ENCODE assay signal across 8 cellular contexts in the genomic region with DNA sequence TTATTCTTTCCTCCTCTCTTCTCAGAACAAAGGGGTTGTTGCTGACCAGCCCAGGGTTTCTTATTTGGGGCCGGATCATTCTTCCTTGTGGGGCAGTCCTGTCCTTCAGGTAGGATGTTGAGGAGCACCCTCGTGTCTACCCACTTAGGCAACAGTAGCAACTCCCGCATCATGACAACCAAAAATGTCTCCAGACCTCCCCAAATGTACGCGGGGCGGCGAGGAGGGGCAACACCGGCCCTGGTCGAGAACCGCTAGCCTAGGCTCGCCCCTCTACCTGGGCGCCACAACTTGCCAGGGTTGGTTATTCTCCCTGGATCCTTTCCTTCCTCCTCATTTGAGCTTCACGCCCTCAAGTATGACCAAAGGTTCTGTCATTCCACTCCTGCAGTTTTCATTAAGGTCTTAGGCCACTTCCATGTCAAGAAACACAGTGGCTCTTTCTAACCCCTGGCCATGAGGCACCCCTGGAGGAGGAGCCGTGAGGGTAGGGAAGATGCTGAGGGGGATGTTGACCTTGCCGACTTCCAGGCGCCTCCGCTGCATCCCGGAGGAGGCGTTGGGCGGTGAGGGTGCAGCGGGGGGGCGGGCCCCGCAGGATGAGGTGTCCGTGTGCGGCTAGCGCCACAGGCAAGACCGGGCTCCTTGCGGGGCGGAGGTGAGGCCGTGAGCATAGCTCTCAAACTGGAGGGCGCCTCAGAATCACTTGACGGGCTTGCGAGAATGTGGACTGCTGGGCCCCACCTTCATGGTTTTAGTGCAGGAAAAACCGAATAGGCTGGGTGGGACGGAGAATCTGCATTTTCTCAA. TPM values are rescaled to one million over a fixed set of nuclear protein-coding genes. Genes with fewer than 3 reads are reported as not detected.
DNase-seq lines count a peak whose midpoint lies in the region; ATAC-seq, FAIRE-seq and TF ChIP-seq lines count a peak whose summit lies in the region.

No MANE protein-coding gene starts in this region.

- H3K27me3 ChIP-seq in brain microvascular endothelial cell (replicated peaks): peaks cover 20% of the 10 kb centered on the region

- H3K27ac ChIP-seq in brain microvascular endothelial cell (no peak overlapping the region), kidney (ENCODE audit: low read depth in 2 of 2, low read length in 2 of 2) (no peak overlapping the region)

- H3K9me3 Mint-ChIP-seq in stimulated activated effector memory CD8-positive, alpha-beta T cell treated with anti-CD3 and anti-CD28 coated beads, Interleukin-12 subunit alpha, Interleukin-12 subunit beta, amount 100 ng/mL, for 72 hours: no peaks in the 10 kb centered on the region

- H3K36me3 ChIP-seq in brain microvascular endothelial cell (replicated peaks): no peaks in the 10 kb centered on the region
- H3K36me3 ChIP-seq in kidney (ENCODE audit: control insufficient read depth in 1 of 2, insufficient read depth in 2 of 2, low read length in 2 of 2): no peaks in the 10 kb centered on the region

- intact Hi-C loops in kidney (cut with DNase I): no loop called here

- peaks cover 11% of the 10 kb centered on the region for H3K4me1 Mint-ChIP-seq in stimulated activated effector memory CD8-positive, alpha-beta T cell treated with anti-CD3 and anti-CD28 coated beads, Interleukin-12 subunit alpha, Interleukin-12 subunit beta, amount 100 ng/mL, for 72 hours

- no peak for TF ChIP-seq CTCF in brain microvascular endothelial cell (IDR thresholded peaks at IDR 0.05; ENCODE audit: low read depth, low read length, missing control alignments)
- no peak for TF ChIP-seq CTCF in kidney (IDR thresholded peaks at IDR 0.05; ENCODE audit: borderline replicate concordance, extremely low read depth, insufficient read depth)

- H3K9ac ChIP-seq in kidney (ENCODE audit: low read length in 2 of 2): peak overlapping the region; percentile 57 to 80

- FAIRE-seq in kidney (lab: Jason Lieb, UNC): no peak

- H3K4me3 Mint-ChIP-seq in stimulated activated effector memory CD8-positive, alpha-beta T cell treated with anti-CD3 and anti-CD28 coated beads, Interleukin-12 subunit alpha, Interleukin-12 subunit beta, amount 100 ng/mL, for 72 hours: peak overlapping the region; percentile 88

- H3K36me3 Mint-ChIP-seq in stimulated activated effector memory CD8-positive, alpha-beta T cell treated with anti-CD3 and anti-CD28 coated beads, Interleukin-12 subunit alpha, Interleukin-12 subunit beta, amount 100 ng/mL, for 72 hours: no peaks in the 10 kb centered on the region

- no peaks in the 10 kb centered on the region for H3K9me3 ChIP-seq in kidney (ENCODE audit: control insufficient read depth in 1 of 2, low read length in 2 of 2)

- ATAC-seq in GM21529 (IDR thresholded peaks at IDR 0.05; ENCODE audit: unreplicated experiment): peak; percentile 19
- ATAC-seq in stimulated activated effector memory CD8-positive, alpha-beta T cell treated with anti-CD3 and anti-CD28 coated beads, Interleukin-12 subunit alpha, Interleukin-12 subunit beta, amount 100 ng/mL, for 72 hours: peak; percentile 45

- in situ Hi-C loops in brain microvascular endothelial cell (cut with HindIII; ENCODE audit: low pct_ligation_motif_present, low sequenced_read_pairs): no loop called here

- H3K4me3 ChIP-seq in brain microvascular endothelial cell (ENCODE audit: low read depth, low read length) (peak overlapping the region; percentile 66), kidney (ENCODE audit: low read length in 2 of 2) (peak overlapping the region; percentile 81 to 84)

- H3K4me1 ChIP-seq in kidney (ENCODE audit: control insufficient read depth in 1 of 2, insufficient read depth in 1 of 2, low read depth in 1 of 2, low read length in 2 of 2): peaks cover 0 to 6% of the 10 kb centered on the region in 2 donors

- peak overlapping the region; percentile 83 for H3K27ac Mint-ChIP-seq in stimulated activated effector memory CD8-positive, alpha-beta T cell treated with anti-CD3 and anti-CD28 coated beads, Interleukin-12 subunit alpha, Interleukin-12 subunit beta, amount 100 ng/mL, for 72 hours

- DNase-seq in ELR (ENCODE audit: low read depth): peak; percentile 55
- DNase-seq in NCI-H146 (lab: John Stamatoyannopoulos, UW): peak; percentile 53
- DNase-seq in brain microvascular endothelial cell: no peak
- no peak for DNase-seq in kidney
- peak in 1 of 2 donors; percentile 14 for DNase-seq in stimulated activated effector memory CD8-positive, alpha-beta T cell treated with anti-CD3 and anti-CD28 coated beads, Interleukin-12 subunit alpha, Interleukin-12 subunit beta, amount 100 ng/mL, for 72 hours (ENCODE audit: low spot score in 2 of 2)
- DNase-seq in kidney glomerular epithelial cell (lab: John Stamatoyannopoulos, UW): no peak
- no peak for DNase-seq in HT-29 (ENCODE audit: low spot score)

RNA-seq across cellular contexts. Expression of a gene that starts 0.7 kb away (rescaled TPM):
- 29.1 TPM for total RNA-seq in kidney
- 7.6 TPM for polyA plus RNA-seq in kidney (ENCODE audit: insufficient read depth, low read depth, low replicate concordance)
- 10.2 and 15.8 TPM in 2 replicates for total RNA-seq in HT-29 (2014; rRNA removed; shearing (Covaris generic))

RNA-seq across cellular contexts. Expression of a gene that starts 30.8 kb away (rescaled TPM):
- 43.7 TPM for total RNA-seq in kidney
- polyA plus RNA-seq in kidney (ENCODE audit: insufficient read depth, low read depth, low replicate concordance): 8.3 TPM
- 4.4 and 5.9 TPM in 2 replicates for total RNA-seq in HT-29 (2014; rRNA removed; shearing (Covaris generic))

Comparison
In these comparisons a context has a peak if more than half of its experiments do, and no peak if none do; other contexts are left out.
1. DNase-seq: peak in ELR (single experiment) and NCI-H146 (single experiment); none in brain microvascular endothelial cell (single experiment), kidney (single experiment), kidney glomerular epithelial cell (single experiment) and HT-29 (single experiment).